Comparison of ENCODE assay signal across 20 cellular contexts in the genomic region with DNA sequence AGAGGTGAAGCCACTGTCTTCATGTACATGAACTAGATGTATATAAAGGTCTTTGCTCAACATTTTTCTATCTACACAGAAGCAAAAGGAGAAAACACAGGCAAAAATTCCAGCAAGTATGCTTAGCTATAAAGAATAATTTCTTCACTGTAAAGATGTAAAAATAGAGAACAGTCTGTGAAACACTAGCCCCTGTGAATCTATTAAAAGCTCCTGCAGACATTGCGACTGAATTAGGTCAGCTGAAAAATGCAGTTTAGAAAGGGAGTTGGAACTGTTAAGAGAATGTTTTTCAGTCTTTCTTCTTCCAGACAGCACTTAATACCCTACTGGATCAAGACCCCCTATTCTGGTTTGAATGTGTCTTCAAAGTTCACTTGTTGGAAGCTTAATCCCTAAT.
"Had no signal": no experiment of that assay in that cellular context is flagged by ENCODE, and none has a peak within 500 bp of the region (broad histone marks: within the 10 kb centered on the region; RNA-seq: fewer than 3 reads in every experiment).

No MANE protein-coding gene starts in this region.

- H3K9me3 ChIP-seq: esophagus squamous epithelium, gastroesophageal sphincter, left ventricle myocardium inferior, stomach, tibial artery, upper lobe of left lung, uterus had no signal

- DNase-seq: esophagus squamous epithelium; foreskin fibroblast; glutamatergic neuron; kidney; left cardiac atrium; left ventricle myocardium inferior; mesenchymal stem cell; midbrain; naive thymus-derived CD4-positive, alpha-beta T cell; nephron progenitor cell; posterior cingulate gyrus; stimulated activated CD4-positive, alpha-beta T cell treated with anti-CD3 and anti-CD28 coated beads, Interleukin-2, amount 100 ng/mL, for 24 hours; stimulated activated CD4-positive, alpha-beta T cell treated with anti-CD3 and anti-CD28 coated beads, Interleukin-4, amount 100 ng/mL, for 4 hours; stomach; tibial artery; upper lobe of left lung; uterus had no signal

- H3K27ac ChIP-seq: esophagus squamous epithelium, gastroesophageal sphincter, left ventricle myocardium inferior, stomach, tibial artery, upper lobe of left lung, uterus had no signal

- H3K36me3 ChIP-seq: esophagus squamous epithelium, gastroesophageal sphincter, left ventricle myocardium inferior, stomach, tibial artery, upper lobe of left lung, uterus had no signal

- H3K27me3 ChIP-seq: esophagus squamous epithelium, gastroesophageal sphincter, stomach, tibial artery, upper lobe of left lung, uterus had no signal

- H3K4me3 ChIP-seq: esophagus squamous epithelium, gastroesophageal sphincter, left ventricle myocardium inferior, lung, skin epidermis, stomach, tibial artery, upper lobe of left lung, uterus had no signal

- H3K4me1 ChIP-seq: esophagus squamous epithelium, gastroesophageal sphincter, left ventricle myocardium inferior, uterus had no signal
